13 cellular contexts compared by ENCODE assay signal in the genomic region with DNA sequence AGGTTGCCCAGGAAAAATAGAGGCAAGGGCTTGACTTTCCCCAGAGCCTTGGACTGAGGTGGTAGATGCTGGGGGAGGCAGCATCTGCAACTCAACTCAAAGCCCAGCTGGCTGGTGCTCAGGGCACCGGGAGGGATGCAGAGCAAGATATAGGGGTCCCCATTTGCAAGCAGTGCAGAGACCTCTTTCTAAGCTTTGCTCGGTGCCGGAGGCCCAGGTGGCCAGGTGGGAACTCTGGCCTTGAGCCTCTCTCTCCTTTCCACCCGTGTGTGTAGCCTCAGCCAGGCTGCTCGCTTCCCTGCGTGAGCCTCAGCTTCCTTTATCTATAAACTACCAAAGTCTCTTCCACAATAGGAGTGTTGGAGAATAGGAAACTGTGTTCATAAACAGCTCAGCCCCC. TPM values are rescaled to one million over a fixed set of nuclear protein-coding genes. Genes with fewer than 3 reads are reported as not detected.
DNase-seq lines count a peak whose midpoint lies in the region; ATAC-seq and TF ChIP-seq lines count a peak whose summit lies in the region.
"Had no signal": no experiment of that assay in that cellular context is flagged by ENCODE, and none has a peak within 500 bp of the region (broad histone marks: within the 10 kb centered on the region; RNA-seq: fewer than 3 reads in every experiment).

No MANE protein-coding gene starts in this region.

- TF ChIP-seq CTCF in CD14-positive monocyte (IDR thresholded peaks at IDR 0.05) (no peak), coronary artery (IDR thresholded peaks at IDR 0.05) (no peak), gastrocnemius medialis (IDR thresholded peaks at IDR 0.05 in 4 of 5, conservative IDR thresholded peaks at IDR 0.05 in 1 of 5) (no peak), esophagus muscularis mucosa (IDR thresholded peaks at IDR 0.05) (no peak)

- peaks cover 44 to 52% of the 10 kb centered on the region in 2 donors for H3K36me3 Mint-ChIP-seq in CD14-positive monocyte

- no peaks in the 10 kb centered on the region for H3K27me3 ChIP-seq in gastrocnemius medialis
- H3K27me3 ChIP-seq in esophagus muscularis mucosa, result no peaks in the 10 kb centered on the region

- WGBS in esophagus muscularis mucosa, result 38% methylated on average over 6 of the region's 6 CpGs

- H3K36me3 ChIP-seq in gastrocnemius medialis, result peaks cover 0 to 7% of the 10 kb centered on the region in 2 donors
- H3K36me3 ChIP-seq in esophagus muscularis mucosa, result peaks cover 0 to 2% (median 0%) of the 10 kb centered on the region in 4 donors

- DNase-seq in CD14-positive monocyte (ENCODE audit: low spot score) (no peak), NCI-H1105 (lab: John Stamatoyannopoulos, UW) (peak; percentile 11), coronary artery (ENCODE audit: low spot score) (no peak), gastrocnemius medialis (no peak), esophagus muscularis mucosa (ENCODE audit: extremely low spot score) (no peak)
- DNase-seq: immature natural killer cell; mesenchymal stem cell; NCI-H1694 treated with DMSO at 0.1 percent for 48 hours; NCI-H526 treated with DMSO at 0.1 percent for 48 hours; stimulated activated naive CD4-positive, alpha-beta T cell had no signal

- no peaks in the 10 kb centered on the region for H3K9me3 ChIP-seq in gastrocnemius medialis
- H3K9me3 ChIP-seq in esophagus muscularis mucosa, result no peaks in the 10 kb centered on the region

- TF ChIP-seq EP300 in esophagus muscularis mucosa (IDR thresholded peaks at IDR 0.05), result no peak

- H3K9me3 Mint-ChIP-seq in CD14-positive monocyte, result no peaks in the 10 kb centered on the region
- H3K9me3 Mint-ChIP-seq: immature natural killer cell had no signal

- H3K27ac ChIP-seq in coronary artery (no peak overlapping the region), gastrocnemius medialis (peak overlapping the region; percentile 22 to 49 (median 29)), esophagus muscularis mucosa (replicated peaks in 1 of 4) (no peak overlapping the region)
- H3K27ac ChIP-seq: VCaP had no signal

- peak overlapping the region in 1 of 2 donors; percentile 83 for H3K4me3 Mint-ChIP-seq in CD14-positive monocyte
- H3K4me3 Mint-ChIP-seq: immature natural killer cell had no signal

- in situ Hi-C loops in gastrocnemius medialis (cut with MboI; ENCODE audit: low sequenced_read_pairs in 4 of 4), result no loop called here

- H3K4me3 ChIP-seq in coronary artery (peak overlapping the region; percentile 40), gastrocnemius medialis (no peak overlapping the region), esophagus muscularis mucosa (no peak overlapping the region)

- peaks cover 0 to 1% (median 0%) of the 10 kb centered on the region in 3 donors for H3K27me3 Mint-ChIP-seq in CD14-positive monocyte (ENCODE audit: low read depth in 3 of 3)

- H3K4me1 ChIP-seq in gastrocnemius medialis, result peaks cover 59 to 64% of the 10 kb centered on the region in 2 donors
- peaks cover 65 to 87% (median 85%) of the 10 kb centered on the region in 4 donors for H3K4me1 ChIP-seq in esophagus muscularis mucosa

- H3K27ac Mint-ChIP-seq in CD14-positive monocyte, result peak overlapping the region; percentile 94 to 98 (median 97)

- H3K4me1 Mint-ChIP-seq in CD14-positive monocyte, result peaks cover 82% of the 10 kb centered on the region

- ATAC-seq in gastrocnemius medialis (no peak), GM21825 (IDR thresholded peaks at IDR 0.05; ENCODE audit: unreplicated experiment) (no peak), HG02884 (IDR thresholded peaks at IDR 0.05; ENCODE audit: unreplicated experiment) (no peak)

- intact Hi-C loops in CD14-positive monocyte (cut with micrococcal nuclease), result no loop called here
- intact Hi-C loops in gastrocnemius medialis (cut with DNase I; ENCODE audit: low total_unique reads), result no loop called here
- intact Hi-C loops in esophagus muscularis mucosa (cut with DNase I), result no loop called here

- TF ChIP-seq POLR2A in gastrocnemius medialis (IDR thresholded peaks at IDR 0.05), result no peak
- no peak for TF ChIP-seq POLR2A in esophagus muscularis mucosa (IDR thresholded peaks at IDR 0.05; ENCODE audit: low read depth)

RNA-seq across cellular contexts. Expression of gene SLC6A6, which starts 36.5 kb away (rescaled TPM):
- polyA plus RNA-seq in CD14-positive monocyte, result 10 to 100 TPM; 18.4 to 24.5 TPM
- total RNA-seq in gastrocnemius medialis, result 100 to 1,000 TPM in 2 of 4 donors, 10 to 100 TPM in 2; 42.1 to 119 (median 88.7) TPM
- total RNA-seq in esophagus muscularis mucosa, result 10 to 100 TPM; 15.0 to 36.2 (median 23.7) TPM

Comparison
In these comparisons a context has a peak if more than half of its experiments do, and no peak if none do; other contexts are left out.
1. H3K27ac ChIP-seq: peak in gastrocnemius medialis (4 of 4); none in coronary artery (0 of 2) and esophagus muscularis mucosa (0 of 4).